ENCODE assay signal across 17 cellular contexts in the genomic region with DNA sequence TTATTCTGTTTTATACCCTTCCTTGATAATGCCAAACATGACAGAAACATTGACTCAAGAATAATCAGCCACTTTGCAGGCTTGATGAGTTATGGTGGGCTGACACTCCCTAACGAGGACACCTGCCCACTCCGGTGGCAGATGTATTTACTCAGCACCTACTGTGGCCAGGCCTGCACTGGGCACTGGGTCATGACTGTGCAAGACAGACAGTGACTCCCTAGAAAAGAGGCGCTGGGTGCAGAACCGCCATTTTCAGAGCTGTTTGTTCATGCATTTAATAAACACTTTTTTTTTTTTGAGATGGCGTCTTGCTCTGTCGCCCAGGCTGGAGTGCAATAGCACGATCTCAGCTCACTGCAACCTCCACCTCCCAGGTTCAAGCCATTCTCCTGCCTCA. TPM values are rescaled to one million over a fixed set of nuclear protein-coding genes. Genes with fewer than 3 reads are reported as not detected.
"Had no signal": no experiment of that assay in that cellular context is flagged by ENCODE, and none has a peak within 500 bp of the region (broad histone marks: within the 10 kb centered on the region; RNA-seq: fewer than 3 reads in every experiment).

No MANE protein-coding gene starts in this region.

- ATAC-seq: foreskin keratinocyte; left colon; mucosa of descending colon; naive thymus-derived CD8-positive, alpha-beta T cell had no signal

- H3K4me3 Mint-ChIP-seq: endodermal cell; naive thymus-derived CD8-positive, alpha-beta T cell had no signal

- H3K27ac ChIP-seq: colonic mucosa, foreskin keratinocyte, hepatocyte, neutrophil, stomach, thoracic aorta had no signal

- H3K4me3 ChIP-seq: colonic mucosa, hepatocyte, mucosa of descending colon, stomach, thoracic aorta had no signal

- H3K4me1 Mint-ChIP-seq: endodermal cell had no signal

- H3K4me1 ChIP-seq: colonic mucosa, foreskin keratinocyte had no signal

- H3K36me3 ChIP-seq: colonic mucosa, neutrophil had no signal

- DNase-seq: colonic mucosa; dermis blood vessel endothelial cell; endodermal cell; erythroblast; foreskin keratinocyte; left colon; mucosa of descending colon; naive thymus-derived CD8-positive, alpha-beta T cell; small intestine; stimulated activated CD4-positive, alpha-beta T cell treated with anti-CD3 and anti-CD28 coated beads, Interleukin-12 subunit alpha, Interleukin-12 subunit beta, amount 100 ng/mL, for 4 hours; stimulated activated naive CD4-positive, alpha-beta T cell; stomach; substantia nigra; trophoblast cell had no signal

- H3K9me3 ChIP-seq: colonic mucosa, neutrophil had no signal

- H3K27me3 Mint-ChIP-seq: naive thymus-derived CD8-positive, alpha-beta T cell had no signal

- H3K27ac Mint-ChIP-seq: endodermal cell had no signal

- H3K27me3 ChIP-seq: colonic mucosa had no signal

RNA-seq across cellular contexts. Expression of a gene that starts 32.5 kb away (rescaled TPM):
- total RNA-seq: foreskin keratinocyte had no signal
